ENCODE assay signal across 15 cellular contexts in genomic region chr16:66286527-66286926, GRCh38.
DNase-seq lines count a peak whose midpoint lies in the region; ATAC-seq and TF ChIP-seq lines count a peak whose summit lies in the region.
"Had no signal": no experiment of that assay in that cellular context is flagged by ENCODE, and none has a peak within 500 bp of the region (broad histone marks: within the 10 kb centered on the region; RNA-seq: fewer than 3 reads in every experiment).

No MANE protein-coding gene starts in this region.

- H3K36me3 ChIP-seq in Peyer's patch = no peaks in the 10 kb centered on the region
- H3K36me3 ChIP-seq in SK-N-SH (replicated peaks in 1 of 2; ENCODE audit: control insufficient read depth in 1 of 2, insufficient read depth in 2 of 2, low read length in 1 of 2) = no peaks in the 10 kb centered on the region

- no peak for TF ChIP-seq POLR2A in Peyer's patch (IDR thresholded peaks at IDR 0.05)

- H3K9me2 ChIP-seq in SK-N-SH = no peaks in the 10 kb centered on the region

- CTCF ChIA-PET in activated CD8-positive, alpha-beta memory T cell treated with anti-CD3 and anti-CD28 coated beads, Interleukin-2, amount 10 ng/mL, durations not matched to agents 7 days and 5 days (lab: Charles Lee) = no interaction called here
- CTCF ChIA-PET in SK-N-SH (lab: Yijun Ruan, JAX) = interaction anchor here (1.1 to 1.3 kb wide), 2 partner anchors 13 to 447 kb away, joined by 3 to 4 read pairs; no protein-coding TSS in a partner anchor

- H3K27ac Mint-ChIP-seq in activated CD8-positive, alpha-beta memory T cell treated with anti-CD3 and anti-CD28 coated beads, Interleukin-2, amount 10 ng/mL, durations not matched to agents 7 days and 5 days = no peak overlapping the region

- H3K9ac ChIP-seq in SK-N-SH = no peak overlapping the region

- TF ChIP-seq RAD21 in SK-N-SH (IDR thresholded peaks at IDR 0.05; ENCODE audit: low read length) = no peak

- no peak for ATAC-seq in activated CD8-positive, alpha-beta memory T cell treated with anti-CD3 and anti-CD28 coated beads, Interleukin-2, amount 10 ng/mL, durations not matched to agents 7 days and 5 days
- no peak for ATAC-seq in HG02798 (IDR thresholded peaks at IDR 0.05; ENCODE audit: poor library complexity, unreplicated experiment)
- ATAC-seq: K562 had no signal

- H3K4me3 Mint-ChIP-seq in activated CD8-positive, alpha-beta memory T cell treated with anti-CD3 and anti-CD28 coated beads, Interleukin-2, amount 10 ng/mL, durations not matched to agents 7 days and 5 days = no peak overlapping the region

- H3K4me3 ChIP-seq in Peyer's patch (no peak overlapping the region), SK-N-SH (ENCODE audit: low read depth in 2 of 2, low read length in 1 of 2) (no peak overlapping the region)
- H3K4me3 ChIP-seq: K562 had no signal

- H3K4me1 Mint-ChIP-seq in activated CD8-positive, alpha-beta memory T cell treated with anti-CD3 and anti-CD28 coated beads, Interleukin-2, amount 10 ng/mL, durations not matched to agents 7 days and 5 days = no peaks in the 10 kb centered on the region

- H3K9me3 Mint-ChIP-seq in activated CD8-positive, alpha-beta memory T cell treated with anti-CD3 and anti-CD28 coated beads, Interleukin-2, amount 10 ng/mL, durations not matched to agents 7 days and 5 days (ENCODE audit: low read depth) = no peaks in the 10 kb centered on the region

- DNase-seq in Peyer's patch (peak in 2 of 3 donors; percentile 6 to 22), mesenteric fat pad (ENCODE audit: low spot score) (peak; percentile 53), SK-N-SH (no peak), NCI-H2107 (lab: John Stamatoyannopoulos, UW) (no peak)
- DNase-seq in activated CD8-positive, alpha-beta memory T cell treated with anti-CD3 and anti-CD28 coated beads, Interleukin-2, amount 10 ng/mL, durations not matched to agents 7 days and 5 days = peak; percentile 39
- DNase-seq in stimulated activated CD8-positive, alpha-beta memory T cell treated with anti-CD3 and anti-CD28 coated beads, Interleukin-4, amount 100 ng/mL, for 48 hours = peak; percentile 7
- DNase-seq: ACHN; C1 segment of cervical spinal cord; NCI-H1092 treated with DMSO at 0.1 percent for 48 hours; NCI-H146; NCI-H2081 treated with DMSO at 0.1 percent for 48 hours; NK-92 treated with Interleukin-12 subunit alpha and Interleukin-12 subunit beta, amount 100 ng/mL, for 24 hours; Right ventricle myocardium superior had no signal

- H3K36me3 Mint-ChIP-seq in activated CD8-positive, alpha-beta memory T cell treated with anti-CD3 and anti-CD28 coated beads, Interleukin-2, amount 10 ng/mL, durations not matched to agents 7 days and 5 days = no peaks in the 10 kb centered on the region

- H4K20me1 ChIP-seq in SK-N-SH (ENCODE audit: insufficient read depth) = no peaks in the 10 kb centered on the region

- H3K4me2 ChIP-seq in SK-N-SH = no peak overlapping the region

- H3F3A ChIP-seq in SK-N-SH (replicated peaks; ENCODE audit: insufficient read depth) = no peaks in the 10 kb centered on the region

- no peak overlapping the region for H3K27ac ChIP-seq in Peyer's patch
- no peak overlapping the region for H3K27ac ChIP-seq in SK-N-SH (ENCODE audit: low read depth in 2 of 2, low read length in 1 of 2)

- H3K79me2 ChIP-seq in SK-N-SH (ENCODE audit: insufficient read depth) = no peaks in the 10 kb centered on the region

- no peak for TF ChIP-seq EP300 in SK-N-SH (IDR thresholded peaks at IDR 0.05; ENCODE audit: borderline replicate concordance in 1 of 2, low read depth in 1 of 2, low read length in 1 of 2)

- H3K4me1 ChIP-seq in Peyer's patch (no peaks in the 10 kb centered on the region), SK-N-SH (ENCODE audit: control insufficient read depth in 1 of 2, insufficient read depth in 2 of 2, low read depth in 1 of 2, low read length in 1 of 2) (no peaks in the 10 kb centered on the region)

- H2AFZ ChIP-seq in SK-N-SH (ENCODE audit: low read depth) = no peak overlapping the region

- H3K27me3 ChIP-seq in Peyer's patch (no peaks in the 10 kb centered on the region), SK-N-SH (ENCODE audit: insufficient read depth) (no peaks in the 10 kb centered on the region; the same call in 1 of the 2 replicates)

- peaks cover 19% of the 10 kb centered on the region for H3K27me3 Mint-ChIP-seq in activated CD8-positive, alpha-beta memory T cell treated with anti-CD3 and anti-CD28 coated beads, Interleukin-2, amount 10 ng/mL, durations not matched to agents 7 days and 5 days

- H3K9me3 ChIP-seq in Peyer's patch = no peaks in the 10 kb centered on the region
- H3K9me3 ChIP-seq in SK-N-SH = no peaks in the 10 kb centered on the region

- POLR2A ChIA-PET in SK-N-SH (lab: Yijun Ruan, JAX) = no interaction called here

- TF ChIP-seq CTCF in Peyer's patch (IDR thresholded peaks at IDR 0.05) (no peak), SK-N-SH (IDR thresholded peaks at IDR 0.05) (no peak)

- WGBS in SK-N-SH (ENCODE audit: low lambda C conversion rate) = 45% methylated on average over 9 of the region's 9 CpGs

TF ChIP-seq in SK-N-SH, 30 proteins besides CTCF, POLR2A, EP300 and RAD21:
- no peak for TF ChIP-seq RFX5 (IDR thresholded peaks at IDR 0.05; ENCODE audit: low read length)
- TF ChIP-seq MXI1 (IDR thresholded peaks at IDR 0.05; ENCODE audit: low read depth, low read length) = no peak
- TF ChIP-seq SMC3 (IDR thresholded peaks at IDR 0.05; ENCODE audit: low read depth, low read length) = no peak
- TF ChIP-seq FOSL2 (IDR thresholded peaks at IDR 0.05; ENCODE audit: borderline replicate concordance, low read depth) = no peak
- no peak for TF ChIP-seq CHD2 (IDR thresholded peaks at IDR 0.05; ENCODE audit: low read length, partially characterized antibody)
- TF ChIP-seq, protein P1, sequence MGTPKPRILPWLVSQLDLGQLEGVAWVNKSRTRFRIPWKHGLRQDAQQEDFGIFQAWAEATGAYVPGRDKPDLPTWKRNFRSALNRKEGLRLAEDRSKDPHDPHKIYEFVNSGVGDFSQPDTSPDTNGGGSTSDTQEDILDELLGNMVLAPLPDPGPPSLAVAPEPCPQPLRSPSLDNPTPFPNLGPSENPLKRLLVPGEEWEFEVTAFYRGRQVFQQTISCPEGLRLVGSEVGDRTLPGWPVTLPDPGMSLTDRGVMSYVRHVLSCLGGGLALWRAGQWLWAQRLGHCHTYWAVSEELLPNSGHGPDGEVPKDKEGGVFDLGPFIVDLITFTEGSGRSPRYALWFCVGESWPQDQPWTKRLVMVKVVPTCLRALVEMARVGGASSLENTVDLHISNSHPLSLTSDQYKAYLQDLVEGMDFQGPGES (IDR thresholded peaks at IDR 0.05; ENCODE audit: low read depth, low read length) = no peak
- TF ChIP-seq USF2 (IDR thresholded peaks at IDR 0.05; ENCODE audit: borderline replicate concordance, low read depth, low read length) = no peak
- TF ChIP-seq, protein P2, sequence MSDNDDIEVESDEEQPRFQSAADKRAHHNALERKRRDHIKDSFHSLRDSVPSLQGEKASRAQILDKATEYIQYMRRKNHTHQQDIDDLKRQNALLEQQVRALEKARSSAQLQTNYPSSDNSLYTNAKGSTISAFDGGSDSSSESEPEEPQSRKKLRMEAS (IDR thresholded peaks at IDR 0.05; ENCODE audit: low read depth) = no peak
TF ChIP-seq in SK-N-SH: peak in this region for 0.

Comparison
In these comparisons a context has a peak if more than half of its experiments do, and no peak if none do; other contexts are left out.
1. DNase-seq: peak in Peyer's patch (2 of 3), activated CD8-positive, alpha-beta memory T cell treated with anti-CD3 and anti-CD28 coated beads, Interleukin-2, amount 10 ng/mL, durations not matched to agents 7 days and 5 days (single experiment), mesenteric fat pad (single experiment) and stimulated activated CD8-positive, alpha-beta memory T cell treated with anti-CD3 and anti-CD28 coated beads, Interleukin-4, amount 100 ng/mL, for 48 hours (single experiment); none in SK-N-SH (single experiment) and NCI-H2107 (single experiment).